In genomic region chr15:96687388-96688107, GRCh38 we compare ENCODE assay signal across 21 cellular contexts.
"Had no signal": no experiment of that assay in that cellular context is flagged by ENCODE, and none has a peak within 500 bp of the region (broad histone marks: within the 10 kb centered on the region; RNA-seq: fewer than 3 reads in every experiment).

No MANE protein-coding gene starts in this region.

- H3K27ac Mint-ChIP-seq: activated CD4-positive, alpha-beta memory T cell treated with anti-CD3 and anti-CD28 coated beads, Interleukin-2, amount 10 ng/mL, durations not matched to agents 7 days and 5 days; activated CD4-positive, alpha-beta T cell treated with anti-CD3 and anti-CD28 coated beads, Interleukin-2, amount 10 ng/mL, durations not matched to agents 7 days and 5 days; activated T-cell treated with anti-CD3 and anti-CD28 coated beads, Interleukin-2, amount 50 U/mL, for 24 hours; activated T-helper 17 cell treated with anti-CD3 and anti-CD28 coated beads, Interleukin-2, amount 50 U/mL, for 72 hours; natural killer cell treated with Interleukin-12 subunit alpha and Interleukin-12 subunit beta and Interleukin-15 and Interleukin-18, amount 100 ng/mL, for 72 hours; stimulated activated naive CD8-positive, alpha-beta T cell treated with anti-CD3 and anti-CD28 coated beads, Interleukin-15, Interleukin-2, amounts not matched to agents 100 ng/mL and 50 ng/mL, for 24 hours; type B pancreatic cell had no signal

- H3K4me3 Mint-ChIP-seq: activated CD4-positive, alpha-beta memory T cell treated with anti-CD3 and anti-CD28 coated beads, Interleukin-2, amount 10 ng/mL, durations not matched to agents 7 days and 5 days; activated CD4-positive, alpha-beta T cell treated with anti-CD3 and anti-CD28 coated beads, Interleukin-2, amount 10 ng/mL, durations not matched to agents 7 days and 5 days; activated T-cell treated with anti-CD3 and anti-CD28 coated beads, Interleukin-2, amount 50 U/mL, for 24 hours; activated T-helper 17 cell treated with anti-CD3 and anti-CD28 coated beads, Interleukin-2, amount 50 U/mL, for 72 hours; natural killer cell treated with Interleukin-12 subunit alpha and Interleukin-12 subunit beta and Interleukin-15 and Interleukin-18, amount 100 ng/mL, for 72 hours; stimulated activated naive CD8-positive, alpha-beta T cell treated with anti-CD3 and anti-CD28 coated beads, Interleukin-15, Interleukin-2, amounts not matched to agents 100 ng/mL and 50 ng/mL, for 24 hours; type B pancreatic cell had no signal

- H3K9me3 ChIP-seq: left ventricle myocardium inferior, mucosa of descending colon, right lobe of liver, thoracic aorta, uterus had no signal

- H3K4me1 Mint-ChIP-seq: activated CD4-positive, alpha-beta memory T cell treated with anti-CD3 and anti-CD28 coated beads, Interleukin-2, amount 10 ng/mL, durations not matched to agents 7 days and 5 days; activated CD4-positive, alpha-beta T cell treated with anti-CD3 and anti-CD28 coated beads, Interleukin-2, amount 10 ng/mL, durations not matched to agents 7 days and 5 days; activated T-helper 17 cell treated with anti-CD3 and anti-CD28 coated beads, Interleukin-2, amount 50 U/mL, for 72 hours had no signal

- ATAC-seq: activated T-helper 17 cell treated with anti-CD3 and anti-CD28 coated beads, Interleukin-2, amount 50 U/mL, for 72 hours; mucosa of descending colon; natural killer cell treated with Interleukin-12 subunit alpha and Interleukin-12 subunit beta and Interleukin-15 and Interleukin-18, amount 100 ng/mL, for 72 hours; right lobe of liver had no signal

- DNase-seq: activated CD4-positive, alpha-beta memory T cell treated with anti-CD3 and anti-CD28 coated beads, Interleukin-2, amount 10 ng/mL, durations not matched to agents 7 days and 5 days; activated CD4-positive, alpha-beta T cell treated with anti-CD3 and anti-CD28 coated beads for 1 hour; activated CD4-positive, alpha-beta T cell treated with anti-CD3 and anti-CD28 coated beads, Interleukin-2, amount 10 ng/mL, durations not matched to agents 7 days and 5 days; activated CD8-positive, alpha-beta memory T cell treated with anti-CD3 and anti-CD28 coated beads, Interleukin-2, amount 50 U/mL, for 48 hours; activated gamma-delta T cell treated with Interleukin-2 at 50 U/mL for 16 hours; activated naive CD4-positive, alpha-beta T cell treated with anti-CD3 and anti-CD28 coated beads, Interleukin-2, amount 50 U/mL, for 16 hours; activated T-cell treated with anti-CD3 and anti-CD28 coated beads, Interleukin-2, amount 50 U/mL, for 24 hours; amniotic stem cell; central memory CD4-positive, alpha-beta T cell; islet precursor cell; left ventricle myocardium inferior; mucosa of descending colon; right lobe of liver; stimulated activated CD4-positive, alpha-beta T cell treated with anti-CD3 and anti-CD28 coated beads, Interleukin-2, amount 100 ng/mL, for 48 hours; uterus had no signal

- H3K9me3 Mint-ChIP-seq: activated CD4-positive, alpha-beta T cell treated with anti-CD3 and anti-CD28 coated beads, Interleukin-2, amount 10 ng/mL, durations not matched to agents 7 days and 5 days; activated T-helper 17 cell treated with anti-CD3 and anti-CD28 coated beads, Interleukin-2, amount 50 U/mL, for 72 hours; type B pancreatic cell had no signal

- H3K27me3 Mint-ChIP-seq: activated CD4-positive, alpha-beta memory T cell treated with anti-CD3 and anti-CD28 coated beads, Interleukin-2, amount 10 ng/mL, durations not matched to agents 7 days and 5 days; activated CD4-positive, alpha-beta T cell treated with anti-CD3 and anti-CD28 coated beads, Interleukin-2, amount 10 ng/mL, durations not matched to agents 7 days and 5 days; activated T-helper 17 cell treated with anti-CD3 and anti-CD28 coated beads, Interleukin-2, amount 50 U/mL, for 72 hours; stimulated activated naive CD8-positive, alpha-beta T cell treated with anti-CD3 and anti-CD28 coated beads, Interleukin-15, Interleukin-2, amounts not matched to agents 100 ng/mL and 50 ng/mL, for 24 hours had no signal

- H3K4me1 ChIP-seq: left ventricle myocardium inferior, right lobe of liver, uterus had no signal

- H3K27me3 ChIP-seq: right lobe of liver, uterus had no signal

- H3K27ac ChIP-seq: left ventricle myocardium inferior, right lobe of liver, thoracic aorta, uterus had no signal

- H3K36me3 ChIP-seq: left ventricle myocardium inferior, right lobe of liver, thoracic aorta, uterus had no signal

- H3K36me3 Mint-ChIP-seq: natural killer cell treated with Interleukin-12 subunit alpha and Interleukin-12 subunit beta and Interleukin-15 and Interleukin-18, amount 100 ng/mL, for 72 hours; type B pancreatic cell had no signal

- H3K4me3 ChIP-seq: left ventricle myocardium inferior, lung, mucosa of descending colon, right lobe of liver, thoracic aorta, uterus had no signal
